In the genomic region with DNA sequence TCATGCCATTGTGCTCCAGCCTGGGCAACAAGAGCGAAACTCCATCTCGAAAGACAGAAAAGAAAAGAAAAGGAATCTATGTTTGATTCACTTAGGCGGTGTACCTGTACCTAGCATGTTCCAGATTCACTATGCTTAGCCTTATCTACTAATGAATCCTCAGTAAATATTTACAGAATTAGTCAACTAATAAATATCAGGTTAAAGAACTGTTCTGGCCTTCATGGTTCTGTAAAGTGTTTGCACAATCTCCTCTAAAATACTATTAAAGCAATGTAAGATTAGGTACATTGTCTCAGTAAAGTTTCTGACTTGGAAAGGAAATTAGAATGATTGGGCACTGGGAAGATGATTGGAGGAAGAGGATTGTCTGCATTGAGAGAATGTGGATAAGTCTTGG, we compare ENCODE assay signal across 28 cellular contexts.
"Had no signal": no experiment of that assay in that cellular context is flagged by ENCODE, and none has a peak within 500 bp of the region (broad histone marks: within the 10 kb centered on the region; RNA-seq: fewer than 3 reads in every experiment).

No MANE protein-coding gene starts in this region.

- ATAC-seq: activated T-cell treated with anti-CD3 and anti-CD28 coated beads, Interleukin-2, amount 50 U/mL, for 4 hours; activated T-helper 17 cell treated with anti-CD3 and anti-CD28 coated beads, Interleukin-2, amount 50 U/mL, for 72 hours; body of pancreas; esophagus mucosa; WTC11 had no signal

- H3K27me3 ChIP-seq: adrenal gland, body of pancreas, cardiac muscle cell, colonic mucosa had no signal

- DNase-seq: activated CD4-positive, alpha-beta memory T cell treated with anti-CD3 and anti-CD28 coated beads, Interleukin-2, amount 10 ng/mL, durations not matched to agents 7 days and 5 days; activated CD4-positive, alpha-beta T cell treated with anti-CD3 and anti-CD28 coated beads for 1 hour; activated CD4-positive, alpha-beta T cell treated with anti-CD3 and anti-CD28 coated beads for 4 hours; activated CD4-positive, alpha-beta T cell treated with anti-CD3 and anti-CD28 coated beads, Interleukin-2, amount 10 ng/mL, durations not matched to agents 7 days and 5 days; activated CD4-positive, alpha-beta T cell treated with anti-CD3 and anti-CD28 coated beads, Interleukin-2, amount 50 U/mL, for 4 hours; activated effector memory CD4-positive, alpha-beta T cell treated with Interleukin-2 at 50 U/mL for 16 hours; activated gamma-delta T cell treated with Interleukin-2 at 50 U/mL for 16 hours; activated naive CD4-positive, alpha-beta T cell treated with anti-CD3 and anti-CD28 coated beads, Interleukin-2, amount 50 U/mL, for 16 hours; activated naive CD4-positive, alpha-beta T cell treated with Interleukin-2 at 50 U/mL for 16 hours; activated T-cell treated with anti-CD3 and anti-CD28 coated beads, Interleukin-2, amount 50 U/mL, for 4 hours; adrenal gland; amygdala; aorta; body of pancreas; central memory CD4-positive, alpha-beta T cell; cerebellar nuclear complex; colonic mucosa; effector CD8-positive, alpha-beta T cell; foreskin fibroblast; head of caudate nucleus; T-helper 2 cell had no signal

- H3K4me1 ChIP-seq: adrenal gland, body of pancreas, colonic mucosa had no signal

- FAIRE-seq: endometrium, endothelial cell of umbilical vein, frontal cortex had no signal

- H3K9me3 ChIP-seq: adrenal gland, body of pancreas, colonic mucosa had no signal

- H3K36me3 ChIP-seq: adrenal gland, cardiac muscle cell, colonic mucosa had no signal

- H3K4me3 ChIP-seq: adrenal gland, body of pancreas, cardiac muscle cell, colonic mucosa had no signal

- H3K27ac ChIP-seq: adrenal gland, body of pancreas, cardiac muscle cell, colonic mucosa had no signal
